15 cellular contexts compared by ENCODE assay signal in the genomic region with DNA sequence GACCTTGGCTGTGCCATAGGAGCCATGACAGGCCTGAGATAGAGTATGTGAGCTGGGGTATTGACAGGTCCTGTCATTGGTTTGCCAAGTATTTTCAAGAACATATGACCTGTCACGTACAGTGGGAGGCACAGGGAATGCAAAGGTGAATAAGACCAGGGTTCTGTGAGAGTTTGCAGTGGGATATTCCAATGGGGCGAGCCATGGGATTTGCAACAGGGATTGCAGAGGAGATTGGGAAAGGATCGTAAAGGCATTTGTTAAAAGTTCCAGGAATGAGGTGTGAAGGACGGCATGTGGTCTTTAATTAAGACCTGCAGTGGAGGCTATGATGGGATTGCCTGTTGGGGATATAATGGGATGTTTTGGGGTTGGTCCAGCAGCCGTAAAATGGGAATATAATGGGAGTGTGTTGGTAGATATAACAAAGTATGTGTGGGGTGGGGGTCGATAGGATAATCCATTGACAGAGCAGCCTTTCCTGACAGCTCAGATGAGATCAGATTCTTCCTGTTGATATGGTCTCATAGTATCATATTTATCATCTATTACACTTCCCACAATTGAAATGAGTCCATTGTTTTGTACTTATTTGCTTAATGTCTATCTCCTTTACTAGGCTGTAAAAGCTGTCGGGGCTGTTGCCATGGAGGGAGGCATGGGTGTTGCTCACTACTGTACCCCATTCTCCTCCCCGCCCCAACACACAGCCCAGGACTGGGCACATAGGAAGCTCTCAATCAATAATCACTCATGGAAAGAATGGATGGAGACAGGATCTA. TPM values are rescaled to one million over a fixed set of nuclear protein-coding genes. Genes with fewer than 3 reads are reported as not detected.
DNase-seq lines count a peak whose midpoint lies in the region; ATAC-seq and TF ChIP-seq lines count a peak whose summit lies in the region.
"Had no signal": no experiment of that assay in that cellular context is flagged by ENCODE, and none has a peak within 500 bp of the region (broad histone marks: within the 10 kb centered on the region; RNA-seq: fewer than 3 reads in every experiment).

No MANE protein-coding gene starts in this region.

- H3K4me1 ChIP-seq in SJCRH30 (peaks cover 42% of the 10 kb centered on the region), gastroesophageal sphincter (peaks cover 12 to 38% (median 19%) of the 10 kb centered on the region in 3 donors), aorta (ENCODE audit: control insufficient read depth in 1 of 2, insufficient read depth in 2 of 2, low read length in 2 of 2) (peaks cover 0 to 4% of the 10 kb centered on the region in 2 donors)

- H3K27ac ChIP-seq in SJCRH30 (peak overlapping the region; percentile 48; the same call in 1 of the 2 replicates), gastroesophageal sphincter (no peak overlapping the region), aorta (ENCODE audit: low read depth in 1 of 2, low read length in 2 of 2) (no peak overlapping the region)
- H3K27ac ChIP-seq: gastrocnemius medialis, neutrophil had no signal

- WGBS in gastroesophageal sphincter (ENCODE audit: low coverage in 1 of 2), 2 donors: 60 to 69% methylated on average over 5 to 7 of the region's 8 CpGs
- WGBS in aorta, 2 donors: 74 to 77% methylated on average over 8 of the region's 8 CpGs

- no peak overlapping the region for H3K27ac Mint-ChIP-seq in stimulated activated memory B cell treated with anti-CD40 and anti-IgM and Interleukin-4, amounts not matched to agents 10 μg/mL and 1 μg/mL and 100 μg/mL, for 72 hours
- H3K27ac Mint-ChIP-seq: activated T-helper 1 cell treated with anti-CD3 and anti-CD28 coated beads, Interleukin-12 subunit alpha, Interleukin-12 subunit beta, Interleukin-2, Interleukin-4 antibody, amounts not matched to agents 30 ng/mL and 10 ng/mL and 1 ng/mL, durations not matched to agents 14 hours and 24 hours and 36 hours had no signal

- TF ChIP-seq POLR2A in gastroesophageal sphincter (IDR thresholded peaks at IDR 0.05): no peak

- H3K27me3 Mint-ChIP-seq in stimulated activated memory B cell treated with anti-CD40 and anti-IgM and Interleukin-4, amounts not matched to agents 10 μg/mL and 1 μg/mL and 100 μg/mL, for 72 hours: no peaks in the 10 kb centered on the region

- H3K9me3 ChIP-seq in SJCRH30 (replicated peaks) (no peaks in the 10 kb centered on the region; the same call in 1 of the 2 replicates), gastroesophageal sphincter (no peaks in the 10 kb centered on the region), aorta (ENCODE audit: control insufficient read depth, low read length) (no peaks in the 10 kb centered on the region), MG63 (no peaks in the 10 kb centered on the region)
- H3K9me3 ChIP-seq: gastrocnemius medialis, neutrophil had no signal

- no peak for TF ChIP-seq EP300 in gastroesophageal sphincter (IDR thresholded peaks at IDR 0.05)

- H3K36me3 Mint-ChIP-seq in stimulated activated memory B cell treated with anti-CD40 and anti-IgM and Interleukin-4, amounts not matched to agents 10 μg/mL and 1 μg/mL and 100 μg/mL, for 72 hours: no peaks in the 10 kb centered on the region
- H3K36me3 Mint-ChIP-seq: CD14-positive monocyte had no signal

- H3K27me3 ChIP-seq in SJCRH30 (no peaks in the 10 kb centered on the region), gastroesophageal sphincter (no peaks in the 10 kb centered on the region), aorta (ENCODE audit: control insufficient read depth in 1 of 2, insufficient read depth in 2 of 2, low read length in 1 of 2) (no peaks in the 10 kb centered on the region), MG63 (no peaks in the 10 kb centered on the region)
- H3K27me3 ChIP-seq: dorsolateral prefrontal cortex, gastrocnemius medialis had no signal

- H3K4me3 ChIP-seq in SJCRH30: no peak overlapping the region
- H3K4me3 ChIP-seq in gastroesophageal sphincter: no peak overlapping the region
- H3K4me3 ChIP-seq in aorta (ENCODE audit: low read length in 2 of 2): no peak overlapping the region
- no peak overlapping the region for H3K4me3 ChIP-seq in MG63
- H3K4me3 ChIP-seq: dorsolateral prefrontal cortex, gastrocnemius medialis had no signal

- ATAC-seq in left ventricle myocardium superior (peak; percentile 8), Right ventricle myocardium superior (ENCODE audit: poor library complexity) (no peak), gastroesophageal sphincter (peak; percentile 2), aorta (ENCODE audit: low FRiP score) (no peak), GM18909 (IDR thresholded peaks at IDR 0.05; ENCODE audit: poor library complexity, unreplicated experiment) (no peak)
- ATAC-seq in stimulated activated memory B cell treated with anti-CD40 and anti-IgM and Interleukin-4, amounts not matched to agents 10 μg/mL and 1 μg/mL and 100 μg/mL, for 72 hours: peak; percentile 8

- no peak for DNase-seq in left ventricle myocardium superior
- DNase-seq in Right ventricle myocardium superior: no peak
- no peak for DNase-seq in SJCRH30
- no peak for DNase-seq in aorta
- DNase-seq in MG63: no peak
- DNase-seq: GF-D8, left cardiac atrium had no signal

- H3K4me3 Mint-ChIP-seq in stimulated activated memory B cell treated with anti-CD40 and anti-IgM and Interleukin-4, amounts not matched to agents 10 μg/mL and 1 μg/mL and 100 μg/mL, for 72 hours: no peak overlapping the region
- H3K4me3 Mint-ChIP-seq: activated T-helper 1 cell treated with anti-CD3 and anti-CD28 coated beads, Interleukin-12 subunit alpha, Interleukin-12 subunit beta, Interleukin-2, Interleukin-4 antibody, amounts not matched to agents 30 ng/mL and 10 ng/mL and 1 ng/mL, durations not matched to agents 14 hours and 24 hours and 36 hours; CD14-positive monocyte had no signal

- no peaks in the 10 kb centered on the region for H3K9me3 Mint-ChIP-seq in stimulated activated memory B cell treated with anti-CD40 and anti-IgM and Interleukin-4, amounts not matched to agents 10 μg/mL and 1 μg/mL and 100 μg/mL, for 72 hours
- H3K9me3 Mint-ChIP-seq: activated T-helper 1 cell treated with anti-CD3 and anti-CD28 coated beads, Interleukin-12 subunit alpha, Interleukin-12 subunit beta, Interleukin-2, Interleukin-4 antibody, amounts not matched to agents 30 ng/mL and 10 ng/mL and 1 ng/mL, durations not matched to agents 14 hours and 24 hours and 36 hours; CD14-positive monocyte had no signal

- intact Hi-C loops in left ventricle myocardium superior (cut with micrococcal nuclease) (loop anchor here (5.0 kb wide), 1 partner anchor 219 kb away; no protein-coding TSS in a partner anchor), Right ventricle myocardium superior (cut with DNase I) (loop anchor here (2.0 to 5.0 kb wide), 2 partner anchors 217 to 234 kb away; no protein-coding TSS in a partner anchor), aorta (cut with DNase I) (loop anchor here (1.0 to 5.0 kb wide), 4 partner anchors 215 to 234 kb away; no protein-coding TSS in a partner anchor)

- H3K36me3 ChIP-seq in SJCRH30 (no peaks in the 10 kb centered on the region), gastroesophageal sphincter (no peaks in the 10 kb centered on the region), aorta (ENCODE audit: control insufficient read depth in 1 of 2, insufficient read depth in 2 of 2, low read length in 1 of 2) (no peaks in the 10 kb centered on the region), MG63 (no peaks in the 10 kb centered on the region)
- H3K36me3 ChIP-seq: gastrocnemius medialis, neutrophil had no signal

- peaks cover 14% of the 10 kb centered on the region for H3K4me1 Mint-ChIP-seq in stimulated activated memory B cell treated with anti-CD40 and anti-IgM and Interleukin-4, amounts not matched to agents 10 μg/mL and 1 μg/mL and 100 μg/mL, for 72 hours

- no peak for TF ChIP-seq CTCF in gastroesophageal sphincter (IDR thresholded peaks at IDR 0.05)

RNA-seq across cellular contexts. Expression of a gene that starts 38.1 kb away (rescaled TPM):
- total RNA-seq in left ventricle myocardium superior (77.1 TPM), Right ventricle myocardium superior (120 TPM), gastroesophageal sphincter (100 to 1,000 TPM in 3 of 4 donors, 10 to 100 TPM in 1; 89.0 to 277 (median 194) TPM), aorta (100 to 1,000 TPM; 148 to 258 TPM)
- total RNA-seq in SJCRH30 (2014; rRNA removed; shearing (Covaris generic)): 361 and 363 TPM in 2 replicates
- polyA plus RNA-seq in aorta: 100 to 1,000 TPM in 1 of 2 donors, 10 to 100 TPM in 1; 48.8 to 182 TPM
- total RNA-seq in MG63 (2014; rRNA removed; shearing (Covaris generic); ENCODE audit: low replicate concordance): 24.0 and 36.0 TPM in 2 replicates
- total RNA-seq: activated T-helper 1 cell treated with anti-CD3 and anti-CD28 coated beads, Interleukin-12 subunit alpha, Interleukin-12 subunit beta, Interleukin-2, Interleukin-4 antibody, amounts not matched to agents 30 ng/mL and 10 ng/mL and 1 ng/mL, durations not matched to agents 14 hours and 24 hours and 36 hours had no signal
- polyA plus RNA-seq: CD14-positive monocyte had no signal

Comparison
In these comparisons a context has a peak if more than half of its experiments do, and no peak if none do; other contexts are left out.
1. ATAC-seq: peak in left ventricle myocardium superior (single experiment), gastroesophageal sphincter (single experiment) and stimulated activated memory B cell treated with anti-CD40 and anti-IgM and Interleukin-4, amounts not matched to agents 10 μg/mL and 1 μg/mL and 100 μg/mL, for 72 hours (single experiment); none in Right ventricle myocardium superior (single experiment), aorta (single experiment) and GM18909 (single experiment).